Comparison of ENCODE assay signal across 19 cellular contexts in the genomic region with DNA sequence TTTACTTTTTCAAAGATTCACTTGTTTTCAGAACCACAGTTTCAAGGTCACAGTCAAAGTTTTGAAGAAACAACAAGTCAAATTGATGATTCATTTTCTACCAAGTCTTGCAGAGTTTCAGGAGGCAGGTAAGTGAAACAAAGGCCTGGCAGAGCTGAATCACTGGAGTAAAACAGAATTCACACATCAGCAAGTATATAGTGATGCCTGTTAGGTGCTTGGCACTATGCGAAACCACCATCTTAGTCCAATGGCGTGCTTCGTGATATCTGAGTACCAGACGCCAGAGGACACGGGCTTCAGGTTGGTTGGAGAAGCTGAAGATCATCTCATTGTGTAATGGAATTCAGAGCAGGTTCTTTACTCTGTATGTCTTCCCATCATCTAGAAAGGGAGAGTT.
DNase-seq lines count a peak whose midpoint lies in the region; ATAC-seq and TF ChIP-seq lines count a peak whose summit lies in the region.
"Had no signal": no experiment of that assay in that cellular context is flagged by ENCODE, and none has a peak within 500 bp of the region (broad histone marks: within the 10 kb centered on the region; RNA-seq: fewer than 3 reads in every experiment).

No MANE protein-coding gene starts in this region.

- WGBS in mammary epithelial cell (ENCODE audit: low coverage, missing lambda C conversion rate): 100% methylated on average over 2 of the region's 5 CpGs

- BruUV-seq in MCF 10A (replicated peaks; lab: Mats Ljungman, UMichigan) (no TSS peak), mammary epithelial cell (replicated peaks; lab: Mats Ljungman, UMichigan) (no TSS peak)

- peaks cover 19% of the 10 kb centered on the region for H3K4me1 ChIP-seq in mammary epithelial cell (ENCODE audit: insufficient read depth, low read length)
- H3K4me1 ChIP-seq: parathyroid adenoma had no signal

- no peak for ATAC-seq in naive thymus-derived CD8-positive, alpha-beta T cell
- no peak for ATAC-seq in GM21786 (IDR thresholded peaks at IDR 0.05; ENCODE audit: unreplicated experiment)
- ATAC-seq: left cardiac atrium, mucosa of descending colon had no signal

- no peaks in the 10 kb centered on the region for H3K27me3 Mint-ChIP-seq in MCF 10A (ENCODE audit: insufficient read depth, unreplicated experiment)
- H3K27me3 Mint-ChIP-seq in activated T-helper 2 cell treated with anti-CD3 and anti-CD28 coated beads, Interferon-gamma antibody, Interleukin-2, Interleukin-4, amounts not matched to agents 10 μg/mL and 5 μg/mL and 100 μg/mL, durations not matched to agents 14 hours and 24 hours and 36 hours (ENCODE audit: low read depth): no peaks in the 10 kb centered on the region
- H3K27me3 Mint-ChIP-seq in naive thymus-derived CD8-positive, alpha-beta T cell: no peaks in the 10 kb centered on the region

- no peak overlapping the region for H3K4me3 Mint-ChIP-seq in MCF 10A (ENCODE audit: unreplicated experiment)
- no peak overlapping the region for H3K4me3 Mint-ChIP-seq in activated T-helper 2 cell treated with anti-CD3 and anti-CD28 coated beads, Interferon-gamma antibody, Interleukin-2, Interleukin-4, amounts not matched to agents 10 μg/mL and 5 μg/mL and 100 μg/mL, durations not matched to agents 14 hours and 24 hours and 36 hours (ENCODE audit: low read depth)
- no peak overlapping the region for H3K4me3 Mint-ChIP-seq in naive thymus-derived CD8-positive, alpha-beta T cell

- H3K27me3 ChIP-seq in mammary epithelial cell (ENCODE audit: insufficient read depth, low read length) (no peaks in the 10 kb centered on the region), WERI-Rb-1 (ENCODE audit: insufficient read depth, low read depth, severe bottlenecking) (no peaks in the 10 kb centered on the region)
- H3K27me3 ChIP-seq: dorsolateral prefrontal cortex, SJSA1 had no signal

- intact Hi-C loops in MCF 10A (cut with micrococcal nuclease) (no loop called here), mammary epithelial cell (cut with micrococcal nuclease) (no loop called here)
- intact Hi-C loops in activated T-helper 2 cell treated with anti-CD3 and anti-CD28 coated beads, Interferon-gamma antibody, Interleukin-2, Interleukin-4, amounts not matched to agents 10 μg/mL and 5 μg/mL and 100 μg/mL, durations not matched to agents 14 hours and 24 hours and 36 hours (cut with micrococcal nuclease): loop anchor here (2.0 kb wide), 2 partner anchors 19 to 41 kb away; no protein-coding TSS in a partner anchor

- no peak for TF ChIP-seq CTCF in MCF 10A (IDR thresholded peaks at IDR 0.05; ENCODE audit: unreplicated experiment)
- TF ChIP-seq CTCF in mammary epithelial cell (conservative IDR thresholded peaks at IDR 0.05 in 1 of 2, IDR thresholded peaks at IDR 0.05 in 1 of 2; ENCODE audit: extremely low read depth in 1 of 2, insufficient read depth in 1 of 2, low read depth in 1 of 2, low read length in 2 of 2): no peak
- no peak for TF ChIP-seq CTCF in WERI-Rb-1 (IDR thresholded peaks at IDR 0.05; ENCODE audit: low read depth, low read length)

- dilution Hi-C loops in mammary epithelial cell (cut with HindIII; ENCODE audit: low sequenced_read_pairs): loop anchor here (5.0 kb wide), 1 partner anchor 186 kb away; no protein-coding TSS in a partner anchor

- in situ Hi-C loops in mammary epithelial cell (cut with MboI; ENCODE audit: low sequenced_read_pairs in 2 of 2): no loop called here

- no peaks in the 10 kb centered on the region for H3K9me3 Mint-ChIP-seq in MCF 10A (ENCODE audit: unreplicated experiment)
- H3K9me3 Mint-ChIP-seq in activated T-helper 2 cell treated with anti-CD3 and anti-CD28 coated beads, Interferon-gamma antibody, Interleukin-2, Interleukin-4, amounts not matched to agents 10 μg/mL and 5 μg/mL and 100 μg/mL, durations not matched to agents 14 hours and 24 hours and 36 hours: peaks cover 4% of the 10 kb centered on the region
- H3K9me3 Mint-ChIP-seq in naive thymus-derived CD8-positive, alpha-beta T cell: peaks cover 0 to 3% (median 0%) of the 10 kb centered on the region in 9 donors

- H3K4me2 ChIP-seq in mammary epithelial cell (ENCODE audit: insufficient read depth, low read depth, low read length): no peak overlapping the region

- H3K9me3 ChIP-seq in mammary epithelial cell (replicated peaks; ENCODE audit: insufficient read depth, low read length) (no peaks in the 10 kb centered on the region), WERI-Rb-1 (ENCODE audit: severe bottlenecking) (no peaks in the 10 kb centered on the region)
- H3K9me3 ChIP-seq: mucosa of descending colon, SJSA1, thoracic aorta had no signal

- H3K36me3 ChIP-seq in mammary epithelial cell (ENCODE audit: insufficient read depth, low read length): peaks cover 31% of the 10 kb centered on the region
- H3K36me3 ChIP-seq in WERI-Rb-1: no peaks in the 10 kb centered on the region
- H3K36me3 ChIP-seq: thoracic aorta had no signal

- no peak overlapping the region for H3K27ac ChIP-seq in mammary epithelial cell (ENCODE audit: insufficient read depth, low read depth, low read length)
- no peak overlapping the region for H3K27ac ChIP-seq in WERI-Rb-1
- H3K27ac ChIP-seq: dorsolateral prefrontal cortex, parathyroid adenoma, SJSA1, thoracic aorta had no signal

- CTCF ChIA-PET in MCF 10A (lab: Yijun Ruan, JAX) (interaction anchor here (0.6 to 5.7 kb wide), 4 partner anchors 12 to 561 kb away, joined by 3 to 29 read pairs (median 5); no protein-coding TSS in a partner anchor), mammary epithelial cell (lab: Charles Lee; ENCODE audit: low non-redundant PET) (no interaction called here)

- H3K4me3 ChIP-seq in mammary epithelial cell (replicated peaks in 1 of 3; ENCODE audit: insufficient read depth in 1 of 3, low read depth in 2 of 3, low read length in 3 of 3) (no peak overlapping the region), WERI-Rb-1 (ENCODE audit: low read depth, low read length) (no peak overlapping the region)
- H3K4me3 ChIP-seq: dorsolateral prefrontal cortex, mucosa of descending colon, SJSA1, thoracic aorta had no signal

- H3K4me1 Mint-ChIP-seq in MCF 10A (ENCODE audit: insufficient read depth, unreplicated experiment): peaks cover 16% of the 10 kb centered on the region
- peaks cover 20% of the 10 kb centered on the region for H3K4me1 Mint-ChIP-seq in activated T-helper 2 cell treated with anti-CD3 and anti-CD28 coated beads, Interferon-gamma antibody, Interleukin-2, Interleukin-4, amounts not matched to agents 10 μg/mL and 5 μg/mL and 100 μg/mL, durations not matched to agents 14 hours and 24 hours and 36 hours (ENCODE audit: low read depth)
- H3K4me1 Mint-ChIP-seq in naive thymus-derived CD8-positive, alpha-beta T cell: peaks cover 0 to 18% (median 4%) of the 10 kb centered on the region in 4 donors

- DNase-seq in MCF 10A (ENCODE audit: unreplicated experiment): no peak
- no peak for DNase-seq in mammary epithelial cell
- no peak for DNase-seq in activated T-helper 2 cell treated with anti-CD3 and anti-CD28 coated beads, Interferon-gamma antibody, Interleukin-2, Interleukin-4, amounts not matched to agents 10 μg/mL and 5 μg/mL and 100 μg/mL, durations not matched to agents 14 hours and 24 hours and 36 hours (ENCODE audit: low spot score)
- DNase-seq in naive thymus-derived CD8-positive, alpha-beta T cell: no peak
- no peak for DNase-seq in iPS-NIHi11 (ENCODE audit: low spot score)
- no peak for DNase-seq in NCI-H2171 (lab: John Stamatoyannopoulos, UW)
- no peak for DNase-seq in WERI-Rb-1
- DNase-seq: Calu3, dorsolateral prefrontal cortex, left cardiac atrium, MM.1S, mucosa of descending colon, NCI-H187 treated with DMSO at 0.1 percent for 48 hours, NCI-H510A, small intestine had no signal

- POLR2A ChIA-PET in MCF 10A (lab: Yijun Ruan, JAX): interaction anchor here (1.1 to 9.1 kb wide), 3 partner anchors 9 to 85 kb away, joined by 3 to 80 read pairs (median 7); no protein-coding TSS in a partner anchor
- POLR2A ChIA-PET in naive thymus-derived CD8-positive, alpha-beta T cell (lab: Charles Lee): interaction anchor here (3.8 to 4.5 kb wide), 2 partner anchors 41 to 44 kb away, joined by 16 to 20 read pairs; no protein-coding TSS in a partner anchor

- peaks cover 77% of the 10 kb centered on the region for H3K36me3 Mint-ChIP-seq in MCF 10A (ENCODE audit: insufficient read depth, unreplicated experiment)
- H3K36me3 Mint-ChIP-seq in activated T-helper 2 cell treated with anti-CD3 and anti-CD28 coated beads, Interferon-gamma antibody, Interleukin-2, Interleukin-4, amounts not matched to agents 10 μg/mL and 5 μg/mL and 100 μg/mL, durations not matched to agents 14 hours and 24 hours and 36 hours (ENCODE audit: low read depth): peaks cover 82% of the 10 kb centered on the region
- H3K36me3 Mint-ChIP-seq in naive thymus-derived CD8-positive, alpha-beta T cell: peaks cover 4 to 77% (median 25%) of the 10 kb centered on the region in 3 donors

- H2AFZ ChIP-seq in mammary epithelial cell (ENCODE audit: low read depth, low read length): no peak overlapping the region
- H2AFZ ChIP-seq: parathyroid adenoma had no signal

- no peak overlapping the region for H3K9ac ChIP-seq in mammary epithelial cell (ENCODE audit: insufficient read depth, low read length)
- H3K9ac ChIP-seq: parathyroid adenoma had no signal

- no peaks in the 10 kb centered on the region for H4K20me1 ChIP-seq in mammary epithelial cell (ENCODE audit: insufficient read depth, low read length)

- H3K79me2 ChIP-seq in mammary epithelial cell (ENCODE audit: insufficient read depth, low read length): peaks cover 25% of the 10 kb centered on the region
- H3K79me2 ChIP-seq: parathyroid adenoma had no signal

- H3K27ac Mint-ChIP-seq in MCF 10A (ENCODE audit: low read depth, unreplicated experiment): peak overlapping the region; percentile 16
- H3K27ac Mint-ChIP-seq in activated T-helper 2 cell treated with anti-CD3 and anti-CD28 coated beads, Interferon-gamma antibody, Interleukin-2, Interleukin-4, amounts not matched to agents 10 μg/mL and 5 μg/mL and 100 μg/mL, durations not matched to agents 14 hours and 24 hours and 36 hours: peak overlapping the region; percentile 50
- peak overlapping the region in 6 of 10 donors; percentile 3 to 87 (median 54) for H3K27ac Mint-ChIP-seq in naive thymus-derived CD8-positive, alpha-beta T cell
